ENCODE assay signal across 33 cellular contexts in genomic region chr3:25713316-25713967, GRCh38. TPM values are rescaled to one million over a fixed set of nuclear protein-coding genes. Genes with fewer than 3 reads are reported as not detected.
DNase-seq lines count a peak whose midpoint lies in the region; ATAC-seq, FAIRE-seq and TF ChIP-seq lines count a peak whose summit lies in the region.
"Had no signal": no experiment of that assay in that cellular context is flagged by ENCODE, and none has a peak within 500 bp of the region (broad histone marks: within the 10 kb centered on the region; RNA-seq: fewer than 3 reads in every experiment).

No MANE protein-coding gene starts in this region.

- H3K9ac ChIP-seq in K562 (ENCODE audit: insufficient read depth in 1 of 2, low read depth in 2 of 2, low read length in 2 of 2) = no peak overlapping the region

- CTCF ChIA-PET in K562 (lab: Yijun Ruan, JAX; ENCODE audit: low intra/inter-chr PET ratio) = no interaction called here

- H3K9me1 ChIP-seq in K562 (ENCODE audit: control insufficient read depth, insufficient read depth, low read length) = no peaks in the 10 kb centered on the region

- 35% methylated on average over 11 of the region's 11 CpGs for WGBS in K562 (ENCODE audit: insufficient coverage, low coverage, missing lambda C conversion rate)

- H3K4me1 Mint-ChIP-seq in GM23338 = no peaks in the 10 kb centered on the region
- no peaks in the 10 kb centered on the region for H3K4me1 Mint-ChIP-seq in activated T-helper 17 cell treated with anti-CD3 and anti-CD28 coated beads, Interleukin-2, amount 50 U/mL, for 72 hours
- H3K4me1 Mint-ChIP-seq: CD8-positive, alpha-beta memory T cell; stimulated activated naive CD8-positive, alpha-beta T cell treated with anti-CD3 and anti-CD28 coated beads, Interleukin-15, amount 100 ng/mL, for 72 hours had no signal

- H3K4me2 ChIP-seq in GM23338 = no peak overlapping the region
- H3K4me2 ChIP-seq in K562 (ENCODE audit: insufficient read depth, low read length) = no peak overlapping the region
- H3K4me2 ChIP-seq: A549, PC-9 had no signal

- no peaks in the 10 kb centered on the region for H3F3A ChIP-seq in GM23338 (replicated peaks; ENCODE audit: low read depth)

- TF ChIP-seq RAD21 in K562 (CRISPR knock-in tag; conservative IDR thresholded peaks at IDR 0.05 in 1 of 2, IDR thresholded peaks at IDR 0.05 in 1 of 2) = no peak

- no peak for ATAC-seq in GM23338
- ATAC-seq in K562 = peak; percentile 46
- no peak for ATAC-seq in activated T-helper 17 cell treated with anti-CD3 and anti-CD28 coated beads, Interleukin-2, amount 50 U/mL, for 72 hours (replicated peaks)
- ATAC-seq: A549; activated naive CD4-positive, alpha-beta T cell treated with anti-CD3 and anti-CD28 coated beads, Interleukin-2, amount 50 U/mL, for 72 hours; left ventricle myocardium superior; right lobe of liver; stimulated activated naive CD8-positive, alpha-beta T cell treated with anti-CD3 and anti-CD28 coated beads, Interleukin-15, amount 100 ng/mL, for 72 hours had no signal

- FAIRE-seq in K562 (lab: Jason Lieb, UNC) = no peak
- FAIRE-seq: A549 had no signal

- H3K4me3 ChIP-seq in AG10803 (ENCODE audit: low read length) (no peak overlapping the region), GM23338 (no peak overlapping the region), K562 (no peak overlapping the region)
- H3K4me3 ChIP-seq: A549, PC-9, right lobe of liver, spleen had no signal

- in situ Hi-C loops in K562 (cut with MboI) = no loop called here

- no peaks in the 10 kb centered on the region for H3K79me2 ChIP-seq in GM23338 (replicated peaks; ENCODE audit: insufficient read depth)
- no peaks in the 10 kb centered on the region for H3K79me2 ChIP-seq in K562 (ENCODE audit: control insufficient read depth, insufficient read depth, low read length)

- H2AFZ ChIP-seq in GM23338 = 0 out of 2 replicates have a peak overlapping the region, but pooled peaks have one; percentile 34
- H2AFZ ChIP-seq in K562 (ENCODE audit: low read depth, low read length) = peak overlapping the region; percentile 46
- H2AFZ ChIP-seq: PC-9 had no signal

- POLR2A ChIA-PET in K562 (lab: Yijun Ruan, JAX) = no interaction called here

- H3K9me3 ChIP-seq in K562 (replicated peaks; ENCODE audit: control insufficient read depth, insufficient read depth, low read depth, low read length) = no peaks in the 10 kb centered on the region
- H3K9me3 ChIP-seq: BE2C, neutrophil, right lobe of liver had no signal

- no peak overlapping the region for H3K4me3 Mint-ChIP-seq in GM23338
- no peak overlapping the region for H3K4me3 Mint-ChIP-seq in activated T-helper 17 cell treated with anti-CD3 and anti-CD28 coated beads, Interleukin-2, amount 50 U/mL, for 72 hours
- H3K4me3 Mint-ChIP-seq: CD8-positive, alpha-beta memory T cell; stimulated activated naive CD8-positive, alpha-beta T cell treated with anti-CD3 and anti-CD28 coated beads, Interleukin-15, amount 100 ng/mL, for 72 hours had no signal

- no peak for TF ChIP-seq CTCF in AG10803 (conservative IDR thresholded peaks at IDR 0.05; ENCODE audit: low read length)
- no peak for TF ChIP-seq CTCF in GM23338 (conservative IDR thresholded peaks at IDR 0.05; ENCODE audit: low read depth in 2 of 2)
- no peak for TF ChIP-seq CTCF in K562 (IDR thresholded peaks at IDR 0.05 in 2 of 3, conservative IDR thresholded peaks at IDR 0.05 in 1 of 3; ENCODE audit: insufficient read depth in 2 of 3, low read depth in 1 of 3, low read length in 3 of 3)

- H3K27me3 ChIP-seq in GM23338 (ENCODE audit: insufficient read depth) (no peaks in the 10 kb centered on the region), K562 (ENCODE audit: control insufficient read depth in 2 of 2, insufficient read depth in 2 of 2, low read length in 2 of 2) (no peaks in the 10 kb centered on the region; a peak in 1 of 5 replicates)
- H3K27me3 ChIP-seq: BE2C, brain microvascular endothelial cell, neutrophil, right lobe of liver, spleen had no signal

- no peaks in the 10 kb centered on the region for H3K27me3 Mint-ChIP-seq in GM23338 (ENCODE audit: insufficient read depth, low read depth, poor library complexity)
- peaks cover 10% of the 10 kb centered on the region for H3K27me3 Mint-ChIP-seq in activated T-helper 17 cell treated with anti-CD3 and anti-CD28 coated beads, Interleukin-2, amount 50 U/mL, for 72 hours
- H3K27me3 Mint-ChIP-seq: progenitor cell of endocrine pancreas; stimulated activated naive CD8-positive, alpha-beta T cell treated with anti-CD3 and anti-CD28 coated beads, Interleukin-15, amount 100 ng/mL, for 72 hours had no signal

- H3K36me3 Mint-ChIP-seq in GM23338 (ENCODE audit: low read depth) = no peaks in the 10 kb centered on the region
- H3K36me3 Mint-ChIP-seq in activated T-helper 17 cell treated with anti-CD3 and anti-CD28 coated beads, Interleukin-2, amount 50 U/mL, for 72 hours (ENCODE audit: low read depth) = peaks cover 11% of the 10 kb centered on the region

- TF ChIP-seq EP300 in K562 (IDR thresholded peaks at IDR 0.05; ENCODE audit: low read length) = no peak

- peaks cover 3% of the 10 kb centered on the region; the same call in 1 of the 3 replicates for H3K9me3 Mint-ChIP-seq in GM23338
- no peaks in the 10 kb centered on the region for H3K9me3 Mint-ChIP-seq in activated T-helper 17 cell treated with anti-CD3 and anti-CD28 coated beads, Interleukin-2, amount 50 U/mL, for 72 hours

- intact Hi-C loops in K562 (cut with micrococcal nuclease) (no loop called here), posterior vena cava (cut with DNase I) (no loop called here)

- H3K36me3 ChIP-seq in GM23338 (ENCODE audit: insufficient read depth) = no peaks in the 10 kb centered on the region
- no peaks in the 10 kb centered on the region for H3K36me3 ChIP-seq in K562 (ENCODE audit: control insufficient read depth, insufficient read depth, low read length)
- H3K36me3 ChIP-seq: BE2C, brain microvascular endothelial cell had no signal

- no peak for TF ChIP-seq POLR2A in K562 (conservative IDR thresholded peaks at IDR 0.05)

- peak; percentile 3 for DNase-seq in AG10803 (ENCODE audit: low read depth)
- DNase-seq in GM23338 (ENCODE audit: low spot score) = no peak
- peak in 1 of 4 experiments; percentile 6 for DNase-seq in K562 (ENCODE audit: extremely low read depth in 1 of 4, low spot score in 3 of 4)
- peak; percentile 7 for DNase-seq in foreskin melanocyte
- no peak for DNase-seq in posterior vena cava (ENCODE audit: low spot score)
- DNase-seq in Ammon's horn (ENCODE audit: low spot score) = no peak
- no peak for DNase-seq in DMS114 treated with DMSO at 0.1 percent for 48 hours (lab: John Stamatoyannopoulos, UW; ENCODE audit: unreplicated experiment)
- DNase-seq: activated CD4-positive, alpha-beta T cell treated with anti-CD3 and anti-CD28 coated beads for 48 hours; activated effector memory CD4-positive, alpha-beta T cell treated with Interleukin-2 at 50 U/mL for 16 hours; amygdala; BE2C; brain microvascular endothelial cell; CD8-positive, alpha-beta memory T cell; KG1; left ventricle myocardium superior; MM.1S; NCI-H1930; NCI-H2227 treated with DMSO at 0.1 percent for 48 hours; NCI-H69; PC-9; right lobe of liver; SIG-M5; spleen; stimulated activated CD4-positive, alpha-beta T cell treated with anti-CD3 and anti-CD28 coated beads, Interleukin-2, amount 100 ng/mL, for 24 hours; stimulated activated CD8-positive, alpha-beta memory T cell treated with anti-CD3 and anti-CD28 coated beads, Interleukin-4, amount 100 ng/mL, for 48 hours; stimulated activated naive CD8-positive, alpha-beta T cell treated with anti-CD3 and anti-CD28 coated beads, Interleukin-15, amount 100 ng/mL, for 72 hours; SW 1271 had no signal

- H4K20me1 ChIP-seq in GM23338 (replicated peaks; ENCODE audit: insufficient read depth) (no peaks in the 10 kb centered on the region), K562 (replicated peaks; ENCODE audit: control insufficient read depth, insufficient read depth, low read length) (no peaks in the 10 kb centered on the region)

- no peaks in the 10 kb centered on the region for H3K9me2 ChIP-seq in GM23338 (ENCODE audit: insufficient read depth)

- no peaks in the 10 kb centered on the region for H3K4me1 ChIP-seq in GM23338 (ENCODE audit: insufficient read depth)
- H3K4me1 ChIP-seq in K562 (replicated peaks in 1 of 2; ENCODE audit: control insufficient read depth in 2 of 2, insufficient read depth in 2 of 2, low read length in 2 of 2) = no peaks in the 10 kb centered on the region
- H3K4me1 ChIP-seq: A549, BE2C, right lobe of liver, spleen had no signal

- BruUV-seq in K562 (replicated peaks; lab: Mats Ljungman, UMichigan) = no TSS peak

- no peak overlapping the region for H3K27ac ChIP-seq in GM23338 (ENCODE audit: low read depth)
- no peak overlapping the region for H3K27ac ChIP-seq in K562 (ENCODE audit: extremely low read depth, low read depth, low read length)
- H3K27ac ChIP-seq: A549, brain microvascular endothelial cell, neutrophil, PC-9, right lobe of liver, spleen, VCaP had no signal

- H3K27ac Mint-ChIP-seq in GM23338 = no peak overlapping the region; the same call in 1 of the 2 replicates
- H3K27ac Mint-ChIP-seq in activated T-helper 17 cell treated with anti-CD3 and anti-CD28 coated beads, Interleukin-2, amount 50 U/mL, for 72 hours = no peak overlapping the region
- H3K27ac Mint-ChIP-seq: activated naive CD4-positive, alpha-beta T cell treated with anti-CD3 and anti-CD28 coated beads, Interleukin-2, amount 50 U/mL, for 72 hours; CD8-positive, alpha-beta memory T cell; progenitor cell of endocrine pancreas; stimulated activated naive CD8-positive, alpha-beta T cell treated with anti-CD3 and anti-CD28 coated beads, Interleukin-15, amount 100 ng/mL, for 72 hours had no signal

RNA-seq across cellular contexts. Expression of gene TOP2B, which starts 48.7 kb away (rescaled TPM):
- total RNA-seq in GM23338 (2014; rRNA removed; shearing (Covaris generic)) = 167 and 179 TPM in 2 replicates
- 91.1 and 92.0 TPM in 2 replicates for polyA plus RNA-seq in GM23338 (2016; fragmentation: Nextera tagmentation; extraction: Ambion mirVana)
- total RNA-seq in K562 (2011; cell fraction: chromatin; rRNA removed; ENCODE audit: low replicate concordance) = 34.4 and 197 TPM in 2 replicates
- 11.8 and 19.3 TPM in 2 replicates for total RNA-seq in K562 (2011; cell fraction: nucleolus; rRNA removed)
- 35.7 and 45.5 TPM in 2 replicates for total RNA-seq in K562 (2011; cell fraction: nucleoplasm; rRNA removed)
- total RNA-seq in K562 (2014; rRNA removed) = 107 and 130 TPM in 2 replicates
- 159 and 195 TPM in 2 replicates for total RNA-seq in K562 (2014; rRNA removed; fragmentation: Illumina TruSeq; extraction: Trizol)
- total RNA-seq in K562 (2015; rRNA removed; fragmentation: Illumina TruSeq; extraction: Trizol) = 179 and 186 TPM in 2 replicates
- 131 and 159 TPM in 2 replicates for total RNA-seq in K562 (2021)
- 66.0 and 103 TPM in 2 replicates for polyA plus RNA-seq in K562 (2011; rRNA removed)
- 8.5 and 26.9 TPM in 2 replicates for polyA plus RNA-seq in K562 (2011; cell fraction: cytosol; rRNA removed)
- polyA plus RNA-seq in K562 (2011; cell fraction: nucleus; rRNA removed) = 26.6 and 45.8 TPM in 2 replicates
- 115 and 117 TPM in 2 replicates for polyA plus RNA-seq in K562 (2012)
- 141 and 166 TPM in 2 replicates for polyA plus RNA-seq in K562 (2014; fragmentation: Illumina TruSeq; extraction: Trizol)
- polyA plus RNA-seq in K562 (2014; fragmentation: Nextera tagmentation; extraction: Ambion mirVana) = 10 to 100 TPM; 45.3 to 57.8 TPM
- polyA plus RNA-seq in K562 (2014; rRNA removed) = 102 and 134 TPM in 2 replicates
- 154 and 181 TPM in 2 replicates for polyA minus RNA-seq in K562 (2011; rRNA and poly(A)+ RNA removed)
- polyA minus RNA-seq in K562 (2011; cell fraction: cytosol; rRNA and poly(A)+ RNA removed) = 55.0 and 70.0 TPM in 2 replicates
- 46.3 and 98.4 TPM in 2 replicates for polyA minus RNA-seq in K562 (2011; cell fraction: nucleus; rRNA and poly(A)+ RNA removed)
- total RNA-seq in posterior vena cava = 10 to 100 TPM; 84.7 to 95.3 TPM
- 10 to 100 TPM; 71.2 to 85.9 TPM for total RNA-seq in activated T-helper 17 cell treated with anti-CD3 and anti-CD28 coated beads, Interleukin-2, amount 50 U/mL, for 72 hours

Comparison
In these comparisons a context has a peak if more than half of its experiments do, and no peak if none do; other contexts are left out.
1. DNase-seq: peak in AG10803 (single experiment) and foreskin melanocyte (single experiment); none in GM23338 (single experiment), posterior vena cava (single experiment), Ammon's horn (single experiment) and DMS114 treated with DMSO at 0.1 percent for 48 hours (single experiment).